Comparison of ENCODE assay signal across 2 cellular contexts in the genomic region with DNA sequence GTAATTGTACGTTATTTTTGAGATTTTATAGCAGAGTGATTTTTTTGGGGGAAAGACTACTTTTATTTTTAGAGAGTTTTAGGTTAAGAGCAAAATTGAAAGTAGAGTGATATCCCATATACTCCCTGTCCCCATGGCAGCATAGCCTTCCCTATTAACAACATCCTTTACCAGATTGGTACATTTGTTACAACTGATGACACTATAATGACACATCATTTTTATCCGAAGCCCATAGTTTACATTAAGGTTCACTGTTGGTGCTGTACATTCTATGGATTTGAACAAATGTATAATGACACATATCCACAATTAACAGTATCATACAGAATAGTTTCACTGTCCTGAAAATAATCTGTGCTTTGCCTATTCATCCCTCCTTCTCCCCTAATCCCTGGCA.
TF ChIP-seq lines count a peak whose summit lies in the region.

No MANE protein-coding gene starts in this region.

TF ChIP-seq in SK-N-SH treated with all-trans-retinoic acid at 6 μM for 48 hours, 23 proteins besides CTCF, POLR2A, EP300 and RAD21 (continued from another document):
- no peak for TF ChIP-seq ZFP30 (CRISPR knock-in tag; IDR thresholded peaks at IDR 0.05)
- TF ChIP-seq BACH2 (CRISPR knock-in tag; IDR thresholded peaks at IDR 0.05; ENCODE audit: borderline replicate concordance), result no peak
- no peak for TF ChIP-seq CSDC2 (CRISPR knock-in tag; IDR thresholded peaks at IDR 0.05)
- TF ChIP-seq, protein P1, sequence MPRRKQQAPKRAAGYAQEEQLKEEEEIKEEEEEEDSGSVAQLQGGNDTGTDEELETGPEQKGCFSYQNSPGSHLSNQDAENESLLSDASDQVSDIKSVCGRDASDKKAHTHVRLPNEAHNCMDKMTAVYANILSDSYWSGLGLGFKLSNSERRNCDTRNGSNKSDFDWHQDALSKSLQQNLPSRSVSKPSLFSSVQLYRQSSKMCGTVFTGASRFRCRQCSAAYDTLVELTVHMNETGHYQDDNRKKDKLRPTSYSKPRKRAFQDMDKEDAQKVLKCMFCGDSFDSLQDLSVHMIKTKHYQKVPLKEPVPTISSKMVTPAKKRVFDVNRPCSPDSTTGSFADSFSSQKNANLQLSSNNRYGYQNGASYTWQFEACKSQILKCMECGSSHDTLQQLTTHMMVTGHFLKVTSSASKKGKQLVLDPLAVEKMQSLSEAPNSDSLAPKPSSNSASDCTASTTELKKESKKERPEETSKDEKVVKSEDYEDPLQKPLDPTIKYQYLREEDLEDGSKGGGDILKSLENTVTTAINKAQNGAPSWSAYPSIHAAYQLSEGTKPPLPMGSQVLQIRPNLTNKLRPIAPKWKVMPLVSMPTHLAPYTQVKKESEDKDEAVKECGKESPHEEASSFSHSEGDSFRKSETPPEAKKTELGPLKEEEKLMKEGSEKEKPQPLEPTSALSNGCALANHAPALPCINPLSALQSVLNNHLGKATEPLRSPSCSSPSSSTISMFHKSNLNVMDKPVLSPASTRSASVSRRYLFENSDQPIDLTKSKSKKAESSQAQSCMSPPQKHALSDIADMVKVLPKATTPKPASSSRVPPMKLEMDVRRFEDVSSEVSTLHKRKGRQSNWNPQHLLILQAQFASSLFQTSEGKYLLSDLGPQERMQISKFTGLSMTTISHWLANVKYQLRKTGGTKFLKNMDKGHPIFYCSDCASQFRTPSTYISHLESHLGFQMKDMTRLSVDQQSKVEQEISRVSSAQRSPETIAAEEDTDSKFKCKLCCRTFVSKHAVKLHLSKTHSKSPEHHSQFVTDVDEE (CRISPR knock-in tag; IDR thresholded peaks at IDR 0.05), result no peak
- no peak for TF ChIP-seq ZNF565 (CRISPR knock-in tag; conservative IDR thresholded peaks at IDR 0.05; ENCODE audit: low read depth)
- no peak for TF ChIP-seq ZNF70 (CRISPR knock-in tag; IDR thresholded peaks at IDR 0.05)
- TF ChIP-seq ZFP3 (CRISPR knock-in tag; IDR thresholded peaks at IDR 0.05), result no peak
- TF ChIP-seq ZNF8 (CRISPR knock-in tag; IDR thresholded peaks at IDR 0.05), result no peak
- TF ChIP-seq, protein P2, sequence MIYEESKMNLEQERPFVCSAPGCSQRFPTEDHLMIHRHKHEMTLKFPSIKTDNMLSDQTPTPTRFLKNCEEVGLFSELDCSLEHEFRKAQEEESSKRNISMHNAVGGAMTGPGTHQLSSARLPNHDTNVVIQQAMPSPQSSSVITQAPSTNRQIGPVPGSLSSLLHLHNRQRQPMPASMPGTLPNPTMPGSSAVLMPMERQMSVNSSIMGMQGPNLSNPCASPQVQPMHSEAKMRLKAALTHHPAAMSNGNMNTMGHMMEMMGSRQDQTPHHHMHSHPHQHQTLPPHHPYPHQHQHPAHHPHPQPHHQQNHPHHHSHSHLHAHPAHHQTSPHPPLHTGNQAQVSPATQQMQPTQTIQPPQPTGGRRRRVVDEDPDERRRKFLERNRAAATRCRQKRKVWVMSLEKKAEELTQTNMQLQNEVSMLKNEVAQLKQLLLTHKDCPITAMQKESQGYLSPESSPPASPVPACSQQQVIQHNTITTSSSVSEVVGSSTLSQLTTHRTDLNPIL (CRISPR knock-in tag; IDR thresholded peaks at IDR 0.05; ENCODE audit: low read depth), result no peak
- TF ChIP-seq GLIS3 (CRISPR knock-in tag; IDR thresholded peaks at IDR 0.05), result no peak
- no peak for TF ChIP-seq ZC3H10 (CRISPR knock-in tag; IDR thresholded peaks at IDR 0.05)

TF ChIP-seq in IMR-90, 13 proteins besides CTCF, POLR2A, EP300 and RAD21:
- no peak for TF ChIP-seq RCOR1 (IDR thresholded peaks at IDR 0.05; ENCODE audit: insufficient replicate concordance, low read length)
- TF ChIP-seq CEBPB (IDR thresholded peaks at IDR 0.05; ENCODE audit: low read depth, low read length), result no peak
- TF ChIP-seq NFE2L2 (IDR thresholded peaks at IDR 0.05; ENCODE audit: low read depth, low read length), result no peak
- TF ChIP-seq BHLHE40 (IDR thresholded peaks at IDR 0.05; ENCODE audit: low read depth, low read length), result no peak
- no peak for TF ChIP-seq MAZ (IDR thresholded peaks at IDR 0.05; ENCODE audit: borderline replicate concordance, low read depth, low read length)
- TF ChIP-seq FOS (IDR thresholded peaks at IDR 0.05; ENCODE audit: low read depth, low read length), result no peak
- TF ChIP-seq CHD1 (IDR thresholded peaks at IDR 0.05; ENCODE audit: low read depth, low read length), result no peak
- TF ChIP-seq MAFK (IDR thresholded peaks at IDR 0.05; ENCODE audit: low read depth, low read length), result no peak
- TF ChIP-seq MXI1 (IDR thresholded peaks at IDR 0.05; ENCODE audit: borderline replicate concordance, low read depth, low read length), result no peak
- TF ChIP-seq, protein P3, sequence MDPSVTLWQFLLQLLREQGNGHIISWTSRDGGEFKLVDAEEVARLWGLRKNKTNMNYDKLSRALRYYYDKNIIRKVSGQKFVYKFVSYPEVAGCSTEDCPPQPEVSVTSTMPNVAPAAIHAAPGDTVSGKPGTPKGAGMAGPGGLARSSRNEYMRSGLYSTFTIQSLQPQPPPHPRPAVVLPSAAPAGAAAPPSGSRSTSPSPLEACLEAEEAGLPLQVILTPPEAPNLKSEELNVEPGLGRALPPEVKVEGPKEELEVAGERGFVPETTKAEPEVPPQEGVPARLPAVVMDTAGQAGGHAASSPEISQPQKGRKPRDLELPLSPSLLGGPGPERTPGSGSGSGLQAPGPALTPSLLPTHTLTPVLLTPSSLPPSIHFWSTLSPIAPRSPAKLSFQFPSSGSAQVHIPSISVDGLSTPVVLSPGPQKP (IDR thresholded peaks at IDR 0.05; ENCODE audit: borderline replicate concordance, low read depth, low read length), result no peak
- TF ChIP-seq, protein P4, sequence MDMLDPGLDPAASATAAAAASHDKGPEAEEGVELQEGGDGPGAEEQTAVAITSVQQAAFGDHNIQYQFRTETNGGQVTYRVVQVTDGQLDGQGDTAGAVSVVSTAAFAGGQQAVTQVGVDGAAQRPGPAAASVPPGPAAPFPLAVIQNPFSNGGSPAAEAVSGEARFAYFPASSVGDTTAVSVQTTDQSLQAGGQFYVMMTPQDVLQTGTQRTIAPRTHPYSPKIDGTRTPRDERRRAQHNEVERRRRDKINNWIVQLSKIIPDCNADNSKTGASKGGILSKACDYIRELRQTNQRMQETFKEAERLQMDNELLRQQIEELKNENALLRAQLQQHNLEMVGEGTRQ (IDR thresholded peaks at IDR 0.05; ENCODE audit: low read depth, low read length), result no peak
- TF ChIP-seq SMC3 (IDR thresholded peaks at IDR 0.05; ENCODE audit: low read depth, low read length), result no peak
- TF ChIP-seq RFX5 (IDR thresholded peaks at IDR 0.05; ENCODE audit: low read depth, low read length), result no peak
